In the genomic region with DNA sequence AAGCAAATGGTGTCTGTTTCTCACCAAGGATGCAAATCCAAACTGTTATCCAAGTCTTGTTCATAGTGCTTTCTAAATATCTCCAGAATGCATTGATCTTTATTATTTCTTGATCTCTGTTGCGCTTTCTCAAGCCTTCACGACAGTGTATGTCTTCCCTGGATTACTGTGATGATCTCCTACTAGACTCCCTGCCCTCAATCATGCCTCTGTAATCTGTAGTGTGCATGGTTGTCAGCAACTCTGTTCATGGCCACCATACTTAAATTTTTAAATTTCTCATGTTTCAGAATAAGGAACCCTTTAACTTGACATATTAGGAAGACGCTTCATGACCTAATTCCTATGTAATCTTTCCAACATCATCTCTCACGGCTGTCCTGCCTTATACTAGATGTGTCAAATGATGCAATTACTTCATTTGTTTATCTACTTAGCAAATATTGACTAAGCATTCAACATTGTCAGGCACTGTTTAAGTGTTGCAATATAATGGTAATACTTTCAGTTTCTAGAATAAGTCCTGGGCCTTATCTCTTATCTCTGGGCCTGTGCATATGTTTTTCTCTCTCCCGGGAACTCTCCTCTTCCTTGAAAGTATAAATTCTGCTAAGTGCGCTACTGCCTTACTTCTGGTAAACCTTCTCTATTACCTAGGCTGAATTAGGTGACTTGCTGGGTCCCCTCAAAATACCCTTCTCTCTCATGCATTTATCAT, we compare ENCODE assay signal across 1 cellular context.
TF ChIP-seq lines count a peak whose summit lies in the region.

No MANE protein-coding gene starts in this region.

TF ChIP-seq in K562, 482 proteins besides CTCF, POLR2A, EP300 and RAD21 (continued from another document and continues in another):
- TF ChIP-seq, protein P1, sequence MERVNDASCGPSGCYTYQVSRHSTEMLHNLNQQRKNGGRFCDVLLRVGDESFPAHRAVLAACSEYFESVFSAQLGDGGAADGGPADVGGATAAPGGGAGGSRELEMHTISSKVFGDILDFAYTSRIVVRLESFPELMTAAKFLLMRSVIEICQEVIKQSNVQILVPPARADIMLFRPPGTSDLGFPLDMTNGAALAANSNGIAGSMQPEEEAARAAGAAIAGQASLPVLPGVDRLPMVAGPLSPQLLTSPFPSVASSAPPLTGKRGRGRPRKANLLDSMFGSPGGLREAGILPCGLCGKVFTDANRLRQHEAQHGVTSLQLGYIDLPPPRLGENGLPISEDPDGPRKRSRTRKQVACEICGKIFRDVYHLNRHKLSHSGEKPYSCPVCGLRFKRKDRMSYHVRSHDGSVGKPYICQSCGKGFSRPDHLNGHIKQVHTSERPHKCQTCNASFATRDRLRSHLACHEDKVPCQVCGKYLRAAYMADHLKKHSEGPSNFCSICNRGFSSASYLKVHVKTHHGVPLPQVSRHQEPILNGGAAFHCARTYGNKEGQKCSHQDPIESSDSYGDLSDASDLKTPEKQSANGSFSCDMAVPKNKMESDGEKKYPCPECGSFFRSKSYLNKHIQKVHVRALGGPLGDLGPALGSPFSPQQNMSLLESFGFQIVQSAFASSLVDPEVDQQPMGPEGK (CRISPR knock-in tag; IDR thresholded peaks at IDR 0.05; ENCODE audit: borderline replicate concordance) = 0 out of 2 replicates have a peak, but pooled peaks have one; percentile 18
- TF ChIP-seq FIP1L1 (IDR thresholded peaks at IDR 0.05; ENCODE audit: low read depth, low read length, poor library complexity, severe bottlenecking) (no peak), HMBOX1 (IDR thresholded peaks at IDR 0.05) (no peak), BCL6 (CRISPR knock-in tag; IDR thresholded peaks at IDR 0.05) (no peak), MYBL2 (IDR thresholded peaks at IDR 0.05; ENCODE audit: low read depth) (no peak), MYBL2 (CRISPR knock-in tag; IDR thresholded peaks at IDR 0.05; ENCODE audit: borderline replicate concordance) (no peak), ZNF224 (CRISPR knock-in tag; IDR thresholded peaks at IDR 0.05) (no peak), ZNF3 (CRISPR knock-in tag; IDR thresholded peaks at IDR 0.05) (no peak), RFX7 (CRISPR knock-in tag; IDR thresholded peaks at IDR 0.05) (no peak), HCFC1 (IDR thresholded peaks at IDR 0.05; ENCODE audit: low read depth, low read length) (no peak), CBFA2T3 (IDR thresholded peaks at IDR 0.05) (no peak), NR4A1 (CRISPR knock-in tag; IDR thresholded peaks at IDR 0.05) (no peak), NR4A1 (tag; IDR thresholded peaks at IDR 0.05) (0 out of 2 replicates have a peak, but pooled peaks have one; percentile 71), JUNB (CRISPR knock-in tag; conservative IDR thresholded peaks at IDR 0.05) (0 out of 2 replicates have a peak, but pooled peaks have one; percentile 12), TSHZ1 (CRISPR knock-in tag; IDR thresholded peaks at IDR 0.05) (no peak), KDM2B (CRISPR knock-in tag; IDR thresholded peaks at IDR 0.05) (no peak), ILF3 (IDR thresholded peaks at IDR 0.05; ENCODE audit: borderline replicate concordance) (no peak), KAT8 (IDR thresholded peaks at IDR 0.05; ENCODE audit: low read depth) (no peak), PKNOX1 (IDR thresholded peaks at IDR 0.05) (peak; percentile 69), ZNF239 (CRISPR knock-in tag; IDR thresholded peaks at IDR 0.05) (no peak), NUFIP1 (IDR thresholded peaks at IDR 0.05; ENCODE audit: partially characterized antibody) (no peak), GATAD2B (IDR thresholded peaks at IDR 0.05; ENCODE audit: borderline replicate concordance) (peak; percentile 64; the same call in 1 of the 2 replicates), GABPB1 (CRISPR knock-in tag; IDR thresholded peaks at IDR 0.05) (no peak), L3MBTL2 (IDR thresholded peaks at IDR 0.05) (peak; percentile 47; the same call in 1 of the 2 replicates), MAFG (tag; conservative IDR thresholded peaks at IDR 0.05) (peak; percentile 62), HNRNPK (IDR thresholded peaks at IDR 0.05; ENCODE audit: low read depth, low read length, poor library complexity, severe bottlenecking) (no peak), SMARCC2 (IDR thresholded peaks at IDR 0.05; ENCODE audit: low read depth) (peak; percentile 82; the same call in 1 of the 2 replicates), ZNF584 (CRISPR knock-in tag; IDR thresholded peaks at IDR 0.05; ENCODE audit: low read depth) (peak; percentile 75; the same call in 1 of the 2 replicates), CHD1 (IDR thresholded peaks at IDR 0.05; ENCODE audit: low read length) (no peak), SMAD2 (IDR thresholded peaks at IDR 0.05; ENCODE audit: low read depth, low read length) (no peak), RBM34 (IDR thresholded peaks at IDR 0.05; ENCODE audit: borderline replicate concordance, insufficient read depth, low read length) (no peak), ARID1B (IDR thresholded peaks at IDR 0.05) (peak; percentile 87), ZNF445 (CRISPR knock-in tag; IDR thresholded peaks at IDR 0.05; ENCODE audit: low read depth) (no peak), ZNF347 (CRISPR knock-in tag; IDR thresholded peaks at IDR 0.05; ENCODE audit: low read depth) (no peak), TEAD2 (tag; IDR thresholded peaks at IDR 0.05) (no peak), GTF2A2 (tag; IDR thresholded peaks at IDR 0.05) (no peak)
- TF ChIP-seq, protein P2, sequence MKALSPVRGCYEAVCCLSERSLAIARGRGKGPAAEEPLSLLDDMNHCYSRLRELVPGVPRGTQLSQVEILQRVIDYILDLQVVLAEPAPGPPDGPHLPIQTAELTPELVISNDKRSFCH (CRISPR knock-in tag; IDR thresholded peaks at IDR 0.05) = no peak
- TF ChIP-seq, protein P2 (tag; IDR thresholded peaks at IDR 0.05) = no peak
- TF ChIP-seq, protein P3, sequence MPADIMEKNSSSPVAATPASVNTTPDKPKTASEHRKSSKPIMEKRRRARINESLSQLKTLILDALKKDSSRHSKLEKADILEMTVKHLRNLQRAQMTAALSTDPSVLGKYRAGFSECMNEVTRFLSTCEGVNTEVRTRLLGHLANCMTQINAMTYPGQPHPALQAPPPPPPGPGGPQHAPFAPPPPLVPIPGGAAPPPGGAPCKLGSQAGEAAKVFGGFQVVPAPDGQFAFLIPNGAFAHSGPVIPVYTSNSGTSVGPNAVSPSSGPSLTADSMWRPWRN (IDR thresholded peaks at IDR 0.05; ENCODE audit: low read depth) = peak; percentile 82
- TF ChIP-seq, protein P4, sequence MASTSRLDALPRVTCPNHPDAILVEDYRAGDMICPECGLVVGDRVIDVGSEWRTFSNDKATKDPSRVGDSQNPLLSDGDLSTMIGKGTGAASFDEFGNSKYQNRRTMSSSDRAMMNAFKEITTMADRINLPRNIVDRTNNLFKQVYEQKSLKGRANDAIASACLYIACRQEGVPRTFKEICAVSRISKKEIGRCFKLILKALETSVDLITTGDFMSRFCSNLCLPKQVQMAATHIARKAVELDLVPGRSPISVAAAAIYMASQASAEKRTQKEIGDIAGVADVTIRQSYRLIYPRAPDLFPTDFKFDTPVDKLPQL (IDR thresholded peaks at IDR 0.05; ENCODE audit: extremely low read depth, insufficient read length) = no peak
- TF ChIP-seq, protein P5, sequence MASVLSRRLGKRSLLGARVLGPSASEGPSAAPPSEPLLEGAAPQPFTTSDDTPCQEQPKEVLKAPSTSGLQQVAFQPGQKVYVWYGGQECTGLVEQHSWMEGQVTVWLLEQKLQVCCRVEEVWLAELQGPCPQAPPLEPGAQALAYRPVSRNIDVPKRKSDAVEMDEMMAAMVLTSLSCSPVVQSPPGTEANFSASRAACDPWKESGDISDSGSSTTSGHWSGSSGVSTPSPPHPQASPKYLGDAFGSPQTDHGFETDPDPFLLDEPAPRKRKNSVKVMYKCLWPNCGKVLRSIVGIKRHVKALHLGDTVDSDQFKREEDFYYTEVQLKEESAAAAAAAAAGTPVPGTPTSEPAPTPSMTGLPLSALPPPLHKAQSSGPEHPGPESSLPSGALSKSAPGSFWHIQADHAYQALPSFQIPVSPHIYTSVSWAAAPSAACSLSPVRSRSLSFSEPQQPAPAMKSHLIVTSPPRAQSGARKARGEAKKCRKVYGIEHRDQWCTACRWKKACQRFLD (CRISPR knock-in tag; IDR thresholded peaks at IDR 0.05) = no peak
- TF ChIP-seq, protein P6, sequence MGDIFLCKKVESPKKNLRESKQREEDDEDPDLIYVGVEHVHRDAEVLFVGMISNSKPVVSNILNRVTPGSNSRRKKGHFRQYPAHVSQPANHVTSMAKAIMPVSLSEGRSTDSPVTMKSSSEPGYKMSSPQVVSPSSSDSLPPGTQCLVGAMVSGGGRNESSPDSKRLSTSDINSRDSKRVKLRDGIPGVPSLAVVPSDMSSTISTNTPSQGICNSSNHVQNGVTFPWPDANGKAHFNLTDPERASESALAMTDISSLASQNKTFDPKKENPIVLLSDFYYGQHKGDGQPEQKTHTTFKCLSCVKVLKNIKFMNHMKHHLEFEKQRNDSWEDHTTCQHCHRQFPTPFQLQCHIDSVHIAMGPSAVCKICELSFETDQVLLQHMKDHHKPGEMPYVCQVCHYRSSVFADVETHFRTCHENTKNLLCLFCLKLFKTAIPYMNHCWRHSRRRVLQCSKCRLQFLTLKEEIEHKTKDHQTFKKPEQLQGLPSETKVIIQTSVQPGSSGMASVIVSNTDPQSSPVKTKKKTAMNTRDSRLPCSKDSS (IDR thresholded peaks at IDR 0.05; ENCODE audit: low read depth, partially characterized antibody) = no peak
